Comparison of ENCODE assay signal across 28 cellular contexts in genomic region chr3:153731036-153731435, GRCh38.
DNase-seq lines count a peak whose midpoint lies in the region; ATAC-seq, FAIRE-seq and TF ChIP-seq lines count a peak whose summit lies in the region.
"Had no signal": no experiment of that assay in that cellular context is flagged by ENCODE, and none has a peak within 500 bp of the region (broad histone marks: within the 10 kb centered on the region; RNA-seq: fewer than 3 reads in every experiment).

No MANE protein-coding gene starts in this region.

- no peak for TF ChIP-seq CTCF in HEK293 (tag by site-specific recombination; IDR thresholded peaks at IDR 0.05)
- no peak for TF ChIP-seq CTCF in mucosa of descending colon (IDR thresholded peaks at IDR 0.05)

- CTCF ChIA-PET in HEK293 (lab: Yijun Ruan, JAX) = no interaction called here

- no peak overlapping the region for H3K4me3 ChIP-seq in HEK293 (ENCODE audit: low read depth, low read length)
- H3K4me3 ChIP-seq in mucosa of descending colon = no peak overlapping the region
- H3K4me3 ChIP-seq: BLaER1, GM12878 had no signal

- H3K4me1 ChIP-seq in HEK293 (ENCODE audit: control insufficient read depth, insufficient read depth, low read length) (no peaks in the 10 kb centered on the region; the same call in 1 of the 2 replicates), mucosa of descending colon (ENCODE audit: low read depth) (peaks cover 7% of the 10 kb centered on the region)
- H3K4me1 ChIP-seq: BE2C, BLaER1 had no signal

- no peaks in the 10 kb centered on the region for H3K36me3 ChIP-seq in HEK293 (ENCODE audit: control insufficient read depth in 2 of 2, insufficient read depth in 1 of 2, low read length in 2 of 2)
- no peaks in the 10 kb centered on the region for H3K36me3 ChIP-seq in mucosa of descending colon (ENCODE audit: low read depth)
- H3K36me3 ChIP-seq: BE2C, BLaER1 had no signal

- POLR2A ChIA-PET in HEK293 (lab: Yijun Ruan, JAX) = no interaction called here

- no peak for FAIRE-seq in frontal cortex (lab: Jason Lieb, UNC)
- FAIRE-seq: A204.1, GM12878, GM12892, GM18507 had no signal

- intact Hi-C loops in left colon (cut with DNase I, micrococcal nuclease) (no loop called here), mucosa of descending colon (cut with DNase I, micrococcal nuclease) (no loop called here)

- ATAC-seq in left colon (peak; percentile 37), mucosa of descending colon (peak; percentile 15)
- ATAC-seq: GM12878 had no signal

- DNase-seq in NCI-H69 (lab: John Stamatoyannopoulos, UW) (peak; percentile 11), left colon (no peak), mucosa of descending colon (no peak), frontal cortex (ENCODE audit: low spot score in 2 of 2) (no peak), middle frontal gyrus (ENCODE audit: extremely low spot score, low spot score) (no peak), HK-2 (ENCODE audit: unreplicated experiment) (no peak), NCI-H748 (lab: John Stamatoyannopoulos, UW; ENCODE audit: unreplicated experiment) (no peak)
- DNase-seq: 8988T; ACHN; BE2C; C1 segment of cervical spinal cord; CD4-positive, alpha-beta memory T cell; CD4-positive, CD25-positive, alpha-beta regulatory T cell; CD8-positive, alpha-beta memory T cell; COR-L47; DMS 273 treated with DMSO at 0.1 percent for 48 hours; DMS153; DMS53; DMS79; DND-41; EL; GDM1 had no signal

- H3K9me3 ChIP-seq in HEK293 (ENCODE audit: control insufficient read depth, insufficient read depth, low read depth, low read length) = no peaks in the 10 kb centered on the region
- H3K9me3 ChIP-seq in mucosa of descending colon = no peaks in the 10 kb centered on the region
- H3K9me3 ChIP-seq: BE2C, BLaER1 had no signal

- H3K27ac ChIP-seq in HEK293 (ENCODE audit: extremely low read depth, low read depth, low read length) = no peak overlapping the region
- H3K27ac ChIP-seq: BLaER1 had no signal

TF ChIP-seq in HEK293, 187 proteins besides CTCF, POLR2A, EP300 and RAD21:
- TF ChIP-seq ZNF26 (tag by site-specific recombination; IDR thresholded peaks at IDR 0.05) (no peak), REST (tag by site-specific recombination; IDR thresholded peaks at IDR 0.05) (no peak), TCF7L2 (IDR thresholded peaks at IDR 0.05; ENCODE audit: borderline replicate concordance, low read depth, low read length) (0 out of 2 replicates have a peak, but pooled peaks have one; percentile 20), PRDM1 (tag by site-specific recombination; IDR thresholded peaks at IDR 0.05) (no peak), KLF17 (tag by site-specific recombination; IDR thresholded peaks at IDR 0.05) (no peak), ZNF175 (tag by site-specific recombination; IDR thresholded peaks at IDR 0.05) (no peak), ZNF350 (tag by site-specific recombination; IDR thresholded peaks at IDR 0.05) (no peak), ZXDB (tag by site-specific recombination; IDR thresholded peaks at IDR 0.05) (no peak), OSR2 (tag by site-specific recombination; IDR thresholded peaks at IDR 0.05) (peak; percentile 81; the same call in 1 of the 2 replicates), ZNF214 (tag by site-specific recombination; IDR thresholded peaks at IDR 0.05; ENCODE audit: borderline replicate concordance) (no peak), ZNF561 (tag by site-specific recombination; IDR thresholded peaks at IDR 0.05; ENCODE audit: borderline replicate concordance) (no peak), ZSCAN4 (tag by site-specific recombination; IDR thresholded peaks at IDR 0.05) (no peak)
- TF ChIP-seq, protein P1, sequence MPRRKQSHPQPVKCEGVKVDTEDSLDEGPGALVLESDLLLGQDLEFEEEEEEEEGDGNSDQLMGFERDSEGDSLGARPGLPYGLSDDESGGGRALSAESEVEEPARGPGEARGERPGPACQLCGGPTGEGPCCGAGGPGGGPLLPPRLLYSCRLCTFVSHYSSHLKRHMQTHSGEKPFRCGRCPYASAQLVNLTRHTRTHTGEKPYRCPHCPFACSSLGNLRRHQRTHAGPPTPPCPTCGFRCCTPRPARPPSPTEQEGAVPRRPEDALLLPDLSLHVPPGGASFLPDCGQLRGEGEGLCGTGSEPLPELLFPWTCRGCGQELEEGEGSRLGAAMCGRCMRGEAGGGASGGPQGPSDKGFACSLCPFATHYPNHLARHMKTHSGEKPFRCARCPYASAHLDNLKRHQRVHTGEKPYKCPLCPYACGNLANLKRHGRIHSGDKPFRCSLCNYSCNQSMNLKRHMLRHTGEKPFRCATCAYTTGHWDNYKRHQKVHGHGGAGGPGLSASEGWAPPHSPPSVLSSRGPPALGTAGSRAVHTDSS (tag by site-specific recombination; IDR thresholded peaks at IDR 0.05) = no peak
